8 cellular contexts compared by ENCODE assay signal in the genomic region with DNA sequence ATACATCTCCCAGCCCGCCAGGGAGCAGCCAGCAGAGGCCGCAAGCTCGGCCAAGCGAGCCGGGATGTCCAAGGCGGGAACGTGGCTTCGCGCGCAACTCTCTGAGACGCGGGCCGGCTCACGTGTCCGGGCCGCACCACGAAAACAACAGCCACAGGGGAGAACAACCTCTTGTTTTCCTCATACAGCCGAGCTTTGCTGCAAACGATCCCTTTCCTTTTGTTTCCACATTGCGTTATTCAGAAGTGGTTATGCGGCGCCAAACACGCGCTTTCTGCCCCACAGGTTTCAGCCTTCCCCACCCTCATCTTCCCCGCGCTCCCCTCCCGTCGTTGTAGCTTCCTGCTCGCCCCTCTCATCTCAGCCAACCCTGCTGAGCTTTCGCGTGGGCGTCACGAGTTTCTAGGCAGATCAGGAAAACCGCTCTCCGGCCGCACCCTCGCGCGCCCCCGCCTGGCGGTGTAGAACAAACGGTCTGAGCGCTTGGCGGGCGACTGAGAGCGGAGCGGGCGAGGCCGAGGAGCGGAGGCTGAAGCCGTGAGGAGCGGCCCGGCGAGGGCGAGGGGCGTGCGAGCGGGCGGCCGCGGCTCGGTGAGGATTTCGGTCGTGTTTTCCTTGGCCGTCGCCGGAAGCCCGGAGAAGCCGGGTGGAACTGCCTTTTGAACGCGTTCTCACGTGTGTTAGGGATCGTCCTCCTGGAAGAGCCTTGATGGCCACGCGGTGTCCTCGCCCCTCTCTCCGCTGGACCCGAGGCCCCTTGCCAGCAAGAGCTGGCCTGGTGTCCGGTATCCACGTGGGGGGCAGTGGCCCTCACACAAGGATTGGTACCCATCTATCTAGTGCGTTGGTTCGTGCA. TPM values are rescaled to one million over a fixed set of nuclear protein-coding genes. Genes with fewer than 3 reads are reported as not detected.
A peak's percentile ranks its signal among the peaks of the same experiment; 100 is the strongest.
DNase-seq lines count a peak whose midpoint lies in the region; ATAC-seq and TF ChIP-seq lines count a peak whose summit lies in the region.

No MANE protein-coding gene starts in this region.

- H3K4me3 ChIP-seq in A673 (ENCODE audit: low read depth, low read length, poor library complexity, severe bottlenecking) (no peak overlapping the region), right atrium auricular region (peak overlapping the region in 1 of 2 donors; percentile 37)

- no TSS peak for BruUV-seq in A673 (replicated peaks; lab: Mats Ljungman, UMichigan)

- DNase-seq in A673 (ENCODE audit: low spot score): peak; percentile 53
- DNase-seq in SW480 (ENCODE audit: low spot score): peak; percentile 95
- peak; percentile 59 for DNase-seq in amniotic stem cell (lab: John Stamatoyannopoulos, UW)
- peak; percentile 95 for DNase-seq in right atrium auricular region (ENCODE audit: low spot score)
- peak; percentile 53 for DNase-seq in pulmonary artery endothelial cell (ENCODE audit: low read depth, low spot score)
- peak; percentile 93 for DNase-seq in ureter (ENCODE audit: low spot score)

- no peaks in the 10 kb centered on the region for H3K27me3 ChIP-seq in A673 (replicated peaks; ENCODE audit: insufficient read depth, low read depth, low read length, poor library complexity)
- no peaks in the 10 kb centered on the region for H3K27me3 ChIP-seq in right atrium auricular region

- H3K4me1 ChIP-seq in A673 (ENCODE audit: insufficient read depth, low read length, poor library complexity, severe bottlenecking) (no peaks in the 10 kb centered on the region), right atrium auricular region (peaks cover 0 to 4% of the 10 kb centered on the region in 2 donors)

- no peaks in the 10 kb centered on the region for H3K9me3 ChIP-seq in A673 (ENCODE audit: low read depth, low read length, poor library complexity, severe bottlenecking)
- H3K9me3 ChIP-seq in right atrium auricular region: no peaks in the 10 kb centered on the region

- no peaks in the 10 kb centered on the region for H3K36me3 ChIP-seq in A673 (ENCODE audit: insufficient read depth, low read length, poor library complexity, severe bottlenecking)
- H3K36me3 ChIP-seq in right atrium auricular region: no peaks in the 10 kb centered on the region

- CTCF ChIA-PET in A673 (lab: Charles Lee): interaction anchor here (0.6 kb wide), 1 partner anchor 272 kb away, joined by 3 read pairs; no protein-coding TSS in a partner anchor

- 0 out of 2 replicates have a peak, but pooled peaks have one; percentile 29 for TF ChIP-seq CTCF in A673 (conservative IDR thresholded peaks at IDR 0.05; ENCODE audit: low read depth, low read length)
- TF ChIP-seq CTCF in right atrium auricular region (IDR thresholded peaks at IDR 0.05): peak; percentile 81 to 86

- intact Hi-C loops in A673 (cut with micrococcal nuclease; ENCODE audit: unreplicated experiment): no loop called here

- H3K27ac ChIP-seq in A673 (ENCODE audit: low read depth, low read length, poor library complexity, severe bottlenecking) (no peak overlapping the region), right atrium auricular region (peak overlapping the region; percentile 38 to 69)

- ATAC-seq in GM19023 (IDR thresholded peaks at IDR 0.05; ENCODE audit: unreplicated experiment): peak; percentile 89
- peak; percentile 67 for ATAC-seq in HG03378 (IDR thresholded peaks at IDR 0.05; ENCODE audit: unreplicated experiment)

- POLR2A ChIA-PET in A673 (lab: Charles Lee; ENCODE audit: low non-redundant PET): no interaction called here

RNA-seq across cellular contexts. Expression of gene SMARCD2, which starts 6.6 kb away (rescaled TPM):
- total RNA-seq in A673 (2021) (71.9 and 89.4 TPM in 2 replicates), right atrium auricular region (10 to 100 TPM; 30.4 to 51.3 TPM), pulmonary artery endothelial cell (71.5 and 107 TPM in 2 replicates), ureter (90.6 TPM)

RNA-seq across cellular contexts. Expression of gene FTSJ3, which starts 21.6 kb away (rescaled TPM):
- 81.0 and 90.4 TPM in 2 replicates for total RNA-seq in A673 (2021)
- total RNA-seq in right atrium auricular region: 10 to 100 TPM; 24.3 to 58.0 TPM
- 64.3 and 102 TPM in 2 replicates for total RNA-seq in pulmonary artery endothelial cell
- 56.7 TPM for total RNA-seq in ureter

RNA-seq across cellular contexts. Expression of gene PSMC5, which starts 21.8 kb away (rescaled TPM):
- total RNA-seq in A673 (2021) (302 and 305 TPM in 2 replicates), right atrium auricular region (100 to 1,000 TPM in 1 of 2 donors, 10 to 100 TPM in 1; 59.3 to 105 TPM), pulmonary artery endothelial cell (134 and 137 TPM in 2 replicates), ureter (121 TPM)

RNA-seq across cellular contexts. Expression of gene CSH2, which starts 24.4 kb away (rescaled TPM):
- not detected in 2 replicates for total RNA-seq in A673 (2021)
- total RNA-seq in right atrium auricular region: not detected
- total RNA-seq in pulmonary artery endothelial cell: not detected in 2 replicates
- not detected for total RNA-seq in ureter

RNA-seq across cellular contexts. Expression of gene GH2, which starts 32.7 kb away (rescaled TPM):
- total RNA-seq in A673 (2021) (not detected in 2 replicates), right atrium auricular region (not detected), pulmonary artery endothelial cell (not detected in 2 replicates), ureter (not detected)
